In the genomic region with DNA sequence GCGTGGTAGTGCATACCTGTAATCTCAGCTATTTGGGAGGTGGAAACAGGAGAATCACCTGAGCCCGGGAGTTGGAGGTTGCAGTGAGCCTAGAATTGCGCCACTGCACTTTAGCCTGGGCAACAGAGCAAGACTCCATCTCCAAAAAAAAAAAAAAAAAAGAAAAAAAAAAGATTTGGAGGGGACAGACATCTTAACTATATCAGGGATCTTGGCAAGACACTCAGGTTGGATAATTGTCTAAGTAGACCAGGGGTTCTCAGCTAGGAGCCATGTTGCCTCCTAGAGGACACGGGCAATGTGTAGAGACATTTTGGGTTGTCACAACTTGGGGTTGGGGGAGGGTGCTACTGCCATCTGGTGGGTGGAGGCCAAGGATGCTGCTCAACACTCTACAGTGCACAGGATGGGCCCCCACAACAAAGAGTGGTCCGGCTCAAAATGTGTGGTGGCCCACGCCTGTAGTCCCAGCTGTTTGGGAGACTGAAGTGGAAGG, we compare ENCODE assay signal across 8 cellular contexts. TPM values are rescaled to one million over a fixed set of nuclear protein-coding genes. Genes with fewer than 3 reads are reported as not detected.
DNase-seq lines count a peak whose midpoint lies in the region; ATAC-seq and TF ChIP-seq lines count a peak whose summit lies in the region.

No MANE protein-coding gene starts in this region.

- no peaks in the 10 kb centered on the region for H3K27me3 Mint-ChIP-seq in Caco-2 (ENCODE audit: insufficient read depth, unreplicated experiment)
- peaks cover 14% of the 10 kb centered on the region for H3K27me3 Mint-ChIP-seq in HFFc6 (ENCODE audit: insufficient read depth)
- H3K27me3 Mint-ChIP-seq in effector memory CD8-positive, alpha-beta T cell, result no peaks in the 10 kb centered on the region

- no peak for TF ChIP-seq POLR2A in spleen (IDR thresholded peaks at IDR 0.05)

- POLR2A ChIA-PET in Caco-2 (lab: Charles Lee), result interaction anchor here (0.6 kb wide), 1 partner anchor 175 kb away, joined by 3 read pairs; no protein-coding TSS in a partner anchor

- intact Hi-C loops in Caco-2 (cut with micrococcal nuclease; ENCODE audit: unreplicated experiment), result loop anchor here (10.0 kb wide), 1 partner anchor 254 kb away; a partner anchor contains a TSS
- intact Hi-C loops in spleen (cut with DNase I; ENCODE audit: low total_unique reads), result no loop called here

- H3K27me3 ChIP-seq in Caco-2 (replicated peaks; ENCODE audit: control insufficient read depth, insufficient read depth, low read length) (no peaks in the 10 kb centered on the region), spleen (replicated peaks in 1 of 7) (peaks cover 0 to 13% (median 0%) of the 10 kb centered on the region in 7 donors)

- peak; percentile 78 for DNase-seq in Caco-2
- DNase-seq in HFFc6, result peak; percentile 24
- peak; percentile 6 for DNase-seq in T1000 (lab: John Stamatoyannopoulos, UW)
- peak; percentile 54 to 62 (median 55) for DNase-seq in effector memory CD8-positive, alpha-beta T cell
- no peak for DNase-seq in spleen
- DNase-seq in ureter (ENCODE audit: low spot score), result no peak
- DNase-seq in GOT3 (lab: John Stamatoyannopoulos, UW), result no peak
- no peak for DNase-seq in NCI-H1436 treated with DMSO at 0.1 percent for 48 hours (lab: John Stamatoyannopoulos, UW)

- no peak overlapping the region for H3K4me3 ChIP-seq in Caco-2 (ENCODE audit: low read depth, low read length)
- H3K4me3 ChIP-seq in spleen, result no peak overlapping the region

- TF ChIP-seq CTCF in Caco-2 (IDR thresholded peaks at IDR 0.05; ENCODE audit: insufficient read depth in 1 of 2, low read depth in 1 of 2, low read length in 1 of 2, severe bottlenecking in 1 of 2, unreplicated experiment in 1 of 2), result peak; percentile 60 to 69
- peak; percentile 73 for TF ChIP-seq CTCF in HFFc6 (IDR thresholded peaks at IDR 0.05)
- peak in 8 of 11 experiments; percentile 32 to 54 (median 45) for TF ChIP-seq CTCF in spleen (IDR thresholded peaks at IDR 0.05 in 8 of 11, conservative IDR thresholded peaks at IDR 0.05 in 3 of 11)

- H3K4me1 Mint-ChIP-seq in Caco-2 (ENCODE audit: low read depth, unreplicated experiment) (peaks cover 52% of the 10 kb centered on the region), HFFc6 (ENCODE audit: low read depth) (peaks cover 71% of the 10 kb centered on the region)
- H3K4me1 Mint-ChIP-seq in effector memory CD8-positive, alpha-beta T cell (ENCODE audit: low read depth in 2 of 2), result peaks cover 61 to 67% of the 10 kb centered on the region in 2 donors

- H3K36me3 ChIP-seq in Caco-2 (ENCODE audit: control insufficient read depth, insufficient read depth, low read length) (0 out of 2 replicates have a peak, but pooled peaks cover 2% of the 10 kb centered on the region), spleen (peaks cover 0 to 9% (median 3%) of the 10 kb centered on the region in 6 donors)

- ATAC-seq in effector memory CD8-positive, alpha-beta T cell (replicated peaks), result peak; percentile 18

- peaks cover 16% of the 10 kb centered on the region for H3K4me1 ChIP-seq in Caco-2
- H3K4me1 ChIP-seq in spleen, result peaks cover 36 to 94% (median 80%) of the 10 kb centered on the region in 6 donors

- H3K27ac Mint-ChIP-seq in Caco-2 (ENCODE audit: unreplicated experiment), result peak overlapping the region; percentile 94
- peak overlapping the region; percentile 56 for H3K27ac Mint-ChIP-seq in HFFc6
- peak overlapping the region in 1 of 2 donors; percentile 100 for H3K27ac Mint-ChIP-seq in effector memory CD8-positive, alpha-beta T cell

- no TSS peak for BruUV-seq in Caco-2 (replicated peaks; lab: Mats Ljungman, UMichigan)

- peak overlapping the region; percentile 48 for H3K4me3 Mint-ChIP-seq in Caco-2 (ENCODE audit: unreplicated experiment)
- peak overlapping the region; percentile 32; the same call in 1 of the 2 replicates for H3K4me3 Mint-ChIP-seq in HFFc6
- H3K4me3 Mint-ChIP-seq in effector memory CD8-positive, alpha-beta T cell, result peak overlapping the region; percentile 47 to 50

- H3K36me3 Mint-ChIP-seq in Caco-2 (ENCODE audit: insufficient read depth, unreplicated experiment) (peaks cover 87% of the 10 kb centered on the region), HFFc6 (ENCODE audit: low read depth) (peaks cover 49% of the 10 kb centered on the region)
- H3K36me3 Mint-ChIP-seq in effector memory CD8-positive, alpha-beta T cell (ENCODE audit: insufficient read depth), result peaks cover 56% of the 10 kb centered on the region

- 77 to 84% (median 84%) methylated on average over 6 of the region's 6 CpGs for WGBS in spleen, 5 donors

- CTCF ChIA-PET in Caco-2 (lab: Charles Lee), result interaction anchor here (0.7 to 0.9 kb wide), 3 partner anchors 15 to 220 kb away, joined by 4 to 7 read pairs (median 5); a partner anchor contains a TSS

- H3K27ac ChIP-seq in spleen, result peak overlapping the region in 3 of 8 donors; percentile 20 to 94 (median 94)

- H3K9me3 Mint-ChIP-seq in Caco-2 (ENCODE audit: unreplicated experiment) (no peaks in the 10 kb centered on the region), HFFc6 (no peaks in the 10 kb centered on the region)
- peaks cover 0 to 2% of the 10 kb centered on the region in 2 donors for H3K9me3 Mint-ChIP-seq in effector memory CD8-positive, alpha-beta T cell

- H3K9me3 ChIP-seq in Caco-2 (no peaks in the 10 kb centered on the region), spleen (no peaks in the 10 kb centered on the region)

RNA-seq across cellular contexts. Expression of a gene that starts 1.9 kb away (rescaled TPM):
- total RNA-seq in Caco-2 (2022) (38.5 and 41.4 TPM in 2 replicates), spleen (10 to 100 TPM; 25.4 to 58.7 (median 31.7) TPM), ureter (56.5 TPM)
- 10 to 100 TPM; 51.0 to 60.5 (median 57.7) TPM for total RNA-seq in HFFc6 (2021; fragmentation: NEBNext Ultra II Directional; extraction: Animal tissue kit (Norgen Biotek cat#: 25700))
- 10 to 100 TPM; 18.9 to 36.7 (median 33.3) TPM for polyA plus RNA-seq in spleen

RNA-seq across cellular contexts. Expression of a gene that starts 4.5 kb away (rescaled TPM):
- total RNA-seq in Caco-2 (2022) (46.2 and 47.4 TPM in 2 replicates), spleen (10 to 100 TPM; 21.4 to 34.9 (median 27.2) TPM), ureter (22.7 TPM)
- total RNA-seq in HFFc6 (2021; fragmentation: NEBNext Ultra II Directional; extraction: Animal tissue kit (Norgen Biotek cat#: 25700)), result 10 to 100 TPM; 20.1 to 25.8 (median 21.9) TPM
- polyA plus RNA-seq in spleen, result 10 to 100 TPM; 39.8 to 46.5 (median 43.6) TPM

RNA-seq across cellular contexts. Expression of a gene that starts 9.1 kb away (rescaled TPM):
- total RNA-seq in Caco-2 (2022), result 17.4 and 17.6 TPM in 2 replicates
- 10 to 100 TPM; 12.9 to 17.4 (median 14.0) TPM for total RNA-seq in HFFc6 (2021; fragmentation: NEBNext Ultra II Directional; extraction: Animal tissue kit (Norgen Biotek cat#: 25700))
- 10 to 100 TPM; 11.9 to 23.4 (median 14.4) TPM for total RNA-seq in spleen
- 10 to 100 TPM; 26.7 to 40.1 (median 37.8) TPM for polyA plus RNA-seq in spleen
- 12.3 TPM for total RNA-seq in ureter

RNA-seq across cellular contexts. Expression of a gene that starts 14.5 kb away (rescaled TPM):
- total RNA-seq in Caco-2 (2022), result 8.5 and 10.2 TPM in 2 replicates
- 1 to 10 TPM; 4.6 to 5.3 (median 4.8) TPM for total RNA-seq in HFFc6 (2021; fragmentation: NEBNext Ultra II Directional; extraction: Animal tissue kit (Norgen Biotek cat#: 25700))
- 1 to 10 TPM; 4.0 to 10.0 (median 7.1) TPM for total RNA-seq in spleen
- polyA plus RNA-seq in spleen, result 1 to 10 TPM; 3.3 to 7.6 (median 5.6) TPM
- total RNA-seq in ureter, result 9.5 TPM

RNA-seq across cellular contexts. Expression of a gene that starts 15.9 kb away (rescaled TPM):
- total RNA-seq in Caco-2 (2022), result 289 TPM in 2 replicates
- total RNA-seq in HFFc6 (2021; fragmentation: NEBNext Ultra II Directional; extraction: Animal tissue kit (Norgen Biotek cat#: 25700)), result 100 to 1,000 TPM; 212 to 241 (median 226) TPM
- 100 to 1,000 TPM; 109 to 218 (median 176) TPM for total RNA-seq in spleen
- polyA plus RNA-seq in spleen, result 100 to 1,000 TPM in 1 of 3 donors, 10 to 100 TPM in 2; 67.2 to 190 (median 85.5) TPM
- 195 TPM for total RNA-seq in ureter

Comparison
In these comparisons a context has a peak if more than half of its experiments do, and no peak if none do; other contexts are left out.
1. DNase-seq: peak in Caco-2 (2 of 2), HFFc6 (single experiment), T1000 (single experiment) and effector memory CD8-positive, alpha-beta T cell (3 of 3); none in spleen (single experiment), ureter (single experiment), GOT3 (single experiment) and NCI-H1436 treated with DMSO at 0.1 percent for 48 hours (single experiment).
2. Peak in every context shown above with its lines, with median percentiles within 50 percentile points of each other: H3K4me3 Mint-ChIP-seq and CTCF ChIP-seq.